ENCODE assay signal across 8 cellular contexts in genomic region chr2:227033471-227034148, GRCh38.
DNase-seq lines count a peak whose midpoint lies in the region; ATAC-seq, FAIRE-seq and TF ChIP-seq lines count a peak whose summit lies in the region.

No MANE protein-coding gene starts in this region.

- H3K27ac ChIP-seq in keratinocyte (ENCODE audit: control insufficient read depth, insufficient read depth, low read length), result no peak overlapping the region
- H3K27ac ChIP-seq in thyroid gland, result no peak overlapping the region

- ATAC-seq in GM21737 (IDR thresholded peaks at IDR 0.05; ENCODE audit: unreplicated experiment), result peak; percentile 67
- ATAC-seq in activated naive CD8-positive, alpha-beta T cell treated with anti-CD3 and anti-CD28 coated beads, Interleukin-2, amount 50 U/mL, for 24 hours, result peak; percentile 46

- DNase-seq in activated T-cell treated with anti-CD3 and anti-CD28 coated beads for 1 hour (ENCODE audit: low read depth), result peak; percentile 2
- DNase-seq in activated T-cell treated with anti-CD3 and anti-CD28 coated beads for 4 hours, result no peak
- DNase-seq in MG63, result peak; percentile 43
- peak; percentile 39 for DNase-seq in activated naive CD8-positive, alpha-beta T cell treated with anti-CD3 and anti-CD28 coated beads, Interleukin-2, amount 50 U/mL, for 24 hours
- DNase-seq in keratinocyte (ENCODE audit: low read depth, low spot score), result no peak
- DNase-seq in thyroid gland, result peak; percentile 13 to 40
- no peak for DNase-seq in ureter (ENCODE audit: low spot score)

- H3K27me3 ChIP-seq in MG63 (no peaks in the 10 kb centered on the region), keratinocyte (ENCODE audit: control insufficient read depth, extremely low read depth, insufficient read depth, low read length) (peaks cover 5% of the 10 kb centered on the region), thyroid gland (no peaks in the 10 kb centered on the region)

- no peak overlapping the region for H3K9ac ChIP-seq in keratinocyte (ENCODE audit: control insufficient read depth, extremely low read depth, insufficient read depth, low read length)

- no peak for TF ChIP-seq POLR2A in thyroid gland (IDR thresholded peaks at IDR 0.05)

- H3K79me2 ChIP-seq in keratinocyte (ENCODE audit: control insufficient read depth, insufficient read depth, low read length), result no peaks in the 10 kb centered on the region

- no peak overlapping the region for H2AFZ ChIP-seq in keratinocyte (ENCODE audit: control insufficient read depth, low read length)

- no peak overlapping the region for H3K4me2 ChIP-seq in keratinocyte (ENCODE audit: control insufficient read depth, extremely low read depth, insufficient read depth, low read depth, low read length)

- no peak overlapping the region for H3K27ac Mint-ChIP-seq in activated naive CD8-positive, alpha-beta T cell treated with anti-CD3 and anti-CD28 coated beads, Interleukin-2, amount 50 U/mL, for 24 hours

- H3K9me3 Mint-ChIP-seq in activated naive CD8-positive, alpha-beta T cell treated with anti-CD3 and anti-CD28 coated beads, Interleukin-2, amount 50 U/mL, for 24 hours, result no peaks in the 10 kb centered on the region

- H3K4me3 ChIP-seq in MG63 (no peak overlapping the region), keratinocyte (ENCODE audit: control insufficient read depth in 2 of 3, extremely low read depth in 1 of 3, insufficient read depth in 2 of 3, low read depth in 1 of 3, low read length in 3 of 3) (no peak overlapping the region), thyroid gland (replicated peaks in 1 of 3) (no peak overlapping the region)

- no peaks in the 10 kb centered on the region for H3K36me3 ChIP-seq in MG63
- H3K36me3 ChIP-seq in keratinocyte (ENCODE audit: control insufficient read depth in 2 of 2, extremely low read depth in 1 of 2, insufficient read depth in 2 of 2, low read length in 2 of 2), result no peaks in the 10 kb centered on the region
- peaks cover 0 to 3% of the 10 kb centered on the region in 2 donors for H3K36me3 ChIP-seq in thyroid gland

- no peaks in the 10 kb centered on the region for H3K9me3 ChIP-seq in MG63
- no peaks in the 10 kb centered on the region for H3K9me3 ChIP-seq in keratinocyte (ENCODE audit: control insufficient read depth, low read depth, low read length)
- H3K9me3 ChIP-seq in thyroid gland, result no peaks in the 10 kb centered on the region

- intact Hi-C loops in thyroid gland (cut with DNase I), result no loop called here

- H3K4me1 Mint-ChIP-seq in activated naive CD8-positive, alpha-beta T cell treated with anti-CD3 and anti-CD28 coated beads, Interleukin-2, amount 50 U/mL, for 24 hours, result no peaks in the 10 kb centered on the region

- peaks cover 6% of the 10 kb centered on the region for H3K27me3 Mint-ChIP-seq in activated naive CD8-positive, alpha-beta T cell treated with anti-CD3 and anti-CD28 coated beads, Interleukin-2, amount 50 U/mL, for 24 hours

- 61 to 64% methylated on average over 16 of the region's 16 CpGs for WGBS in thyroid gland, 2 donors

- H3K4me3 Mint-ChIP-seq in activated naive CD8-positive, alpha-beta T cell treated with anti-CD3 and anti-CD28 coated beads, Interleukin-2, amount 50 U/mL, for 24 hours, result no peak overlapping the region

- TF ChIP-seq CTCF in keratinocyte (optimal IDR thresholded peaks at IDR 0.05 in 1 of 3, IDR thresholded peaks at IDR 0.05 in 1 of 3, conservative IDR thresholded peaks at IDR 0.05 in 1 of 3; ENCODE audit: extremely low read depth in 1 of 3, insufficient read depth in 2 of 3, low read length in 3 of 3), result peak; percentile 64 to 88 (median 78)
- peak in 3 of 6 experiments; percentile 26 to 63 (median 29) for TF ChIP-seq CTCF in thyroid gland (IDR thresholded peaks at IDR 0.05)

- H4K20me1 ChIP-seq in keratinocyte (ENCODE audit: control insufficient read depth, extremely low read depth, insufficient read depth, low read length), result no peaks in the 10 kb centered on the region

- no peak for FAIRE-seq in keratinocyte (lab: Jason Lieb, UNC)

- no peaks in the 10 kb centered on the region for H3K36me3 Mint-ChIP-seq in activated naive CD8-positive, alpha-beta T cell treated with anti-CD3 and anti-CD28 coated beads, Interleukin-2, amount 50 U/mL, for 24 hours (ENCODE audit: low read depth)

- no peaks in the 10 kb centered on the region for H3K9me1 ChIP-seq in keratinocyte (ENCODE audit: control insufficient read depth, extremely low read depth, insufficient read depth, low read length)

- dilution Hi-C loops in keratinocyte (cut with MboI; ENCODE audit: extremely low pct_ligation_motif_present, low sequenced_read_pairs), result no loop called here

- H3K4me1 ChIP-seq in keratinocyte (ENCODE audit: control insufficient read depth, extremely low read depth, insufficient read depth, low read length) (no peaks in the 10 kb centered on the region), thyroid gland (no peaks in the 10 kb centered on the region)

Comparison
In these comparisons a context has a peak if more than half of its experiments do, and no peak if none do; other contexts are left out.
1. DNase-seq: peak in activated T-cell treated with anti-CD3 and anti-CD28 coated beads for 1 hour (single experiment), MG63 (single experiment), activated naive CD8-positive, alpha-beta T cell treated with anti-CD3 and anti-CD28 coated beads, Interleukin-2, amount 50 U/mL, for 24 hours (single experiment) and thyroid gland (2 of 2); none in activated T-cell treated with anti-CD3 and anti-CD28 coated beads for 4 hours (single experiment), keratinocyte (single experiment) and ureter (single experiment).